ENCODE assay signal across 10 cellular contexts in the genomic region with DNA sequence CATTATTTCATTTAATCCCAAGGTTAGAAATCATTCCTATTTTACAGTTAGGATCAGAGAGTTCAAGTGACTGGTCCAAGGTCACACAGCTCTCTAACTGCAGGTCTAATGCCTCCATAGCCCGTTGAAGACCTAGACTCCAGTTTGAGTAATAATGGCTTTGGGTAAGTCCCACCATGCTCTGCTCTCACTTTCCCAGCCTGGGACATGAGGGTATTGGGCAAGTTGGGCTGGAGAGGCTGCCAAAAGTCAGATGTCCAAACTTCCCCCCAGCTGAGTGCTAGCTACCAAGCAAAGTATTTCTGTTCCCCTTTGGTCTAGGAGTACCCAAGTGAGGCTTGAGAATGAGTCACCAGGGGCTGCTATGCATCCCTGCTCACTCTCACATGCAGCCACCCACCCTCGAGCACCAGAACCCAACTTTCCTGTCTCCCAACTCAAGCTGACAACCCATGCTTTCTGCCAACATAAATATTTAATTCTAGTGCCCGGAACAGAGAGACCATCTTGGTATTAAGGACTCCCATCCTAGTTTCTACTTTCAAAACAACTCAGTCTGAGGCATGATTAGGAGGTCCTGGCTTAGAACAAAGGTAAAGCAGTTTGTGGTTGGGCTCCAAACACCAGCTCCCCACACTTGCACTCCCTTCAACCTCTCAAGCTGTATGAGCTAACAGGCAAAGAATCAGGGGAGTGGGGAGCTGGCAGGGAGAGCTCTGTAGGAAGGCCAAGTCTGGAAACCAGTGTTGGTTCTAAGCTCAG.
A peak's percentile ranks its signal among the peaks of the same experiment; 100 is the strongest.
DNase-seq lines count a peak whose midpoint lies in the region; ATAC-seq lines count a peak whose summit lies in the region.
"Had no signal": no experiment of that assay in that cellular context is flagged by ENCODE, and none has a peak within 500 bp of the region (broad histone marks: within the 10 kb centered on the region; RNA-seq: fewer than 3 reads in every experiment).

No MANE protein-coding gene starts in this region.

- peak; percentile 96 for ATAC-seq in GM21717 (IDR thresholded peaks at IDR 0.05; ENCODE audit: unreplicated experiment)
- ATAC-seq in HG03575 (IDR thresholded peaks at IDR 0.05; ENCODE audit: extremely low read depth, insufficient number of reproducible peaks, low FRiP score, unreplicated experiment) = peak; percentile 70
- ATAC-seq in activated CD4-positive, alpha-beta T cell treated with anti-CD3 and anti-CD28 coated beads for 36 hours = no peak

- POLR2A ChIA-PET in activated CD4-positive, alpha-beta T cell treated with anti-CD3 and anti-CD28 coated beads for 36 hours (lab: Charles Lee) = no interaction called here

- intact Hi-C loops in activated CD4-positive, alpha-beta T cell treated with anti-CD3 and anti-CD28 coated beads for 36 hours (cut with DNase I, micrococcal nuclease) = no loop called here

- no peaks in the 10 kb centered on the region for H3K36me3 Mint-ChIP-seq in activated CD4-positive, alpha-beta T cell treated with anti-CD3 and anti-CD28 coated beads for 36 hours (ENCODE audit: low read depth)

- H3K9me3 Mint-ChIP-seq in activated CD4-positive, alpha-beta T cell treated with anti-CD3 and anti-CD28 coated beads for 36 hours (ENCODE audit: low read depth) = peaks cover 3% of the 10 kb centered on the region
- H3K9me3 Mint-ChIP-seq: neural crest cell had no signal

- no peaks in the 10 kb centered on the region for H3K27me3 Mint-ChIP-seq in activated CD4-positive, alpha-beta T cell treated with anti-CD3 and anti-CD28 coated beads for 36 hours

- DNase-seq in ELR (ENCODE audit: low read depth) (peak; percentile 11), hepatic stellate cell (ENCODE audit: low spot score) (peak; percentile 14), mesenteric fat pad (ENCODE audit: low spot score) (no peak), T-helper 1 cell (no peak), NCI-H774 (lab: John Stamatoyannopoulos, UW) (no peak)
- no peak for DNase-seq in activated CD4-positive, alpha-beta T cell treated with anti-CD3 and anti-CD28 coated beads for 36 hours
- DNase-seq: NCI-H526 treated with DMSO at 0.1 percent for 48 hours had no signal

- H3K4me1 Mint-ChIP-seq in activated CD4-positive, alpha-beta T cell treated with anti-CD3 and anti-CD28 coated beads for 36 hours = no peaks in the 10 kb centered on the region

- no peak overlapping the region for H3K4me3 Mint-ChIP-seq in activated CD4-positive, alpha-beta T cell treated with anti-CD3 and anti-CD28 coated beads for 36 hours
- H3K4me3 Mint-ChIP-seq: neural crest cell had no signal

- H3K27ac Mint-ChIP-seq in activated CD4-positive, alpha-beta T cell treated with anti-CD3 and anti-CD28 coated beads for 36 hours = no peak overlapping the region

- CTCF ChIA-PET in activated CD4-positive, alpha-beta T cell treated with anti-CD3 and anti-CD28 coated beads for 36 hours (lab: Charles Lee) = no interaction called here

Comparison
In these comparisons a context has a peak if more than half of its experiments do, and no peak if none do; other contexts are left out.
1. DNase-seq: peak in ELR (single experiment) and hepatic stellate cell (single experiment); none in mesenteric fat pad (single experiment), activated CD4-positive, alpha-beta T cell treated with anti-CD3 and anti-CD28 coated beads for 36 hours (single experiment), T-helper 1 cell (0 of 5) and NCI-H774 (single experiment).